ENCODE assay signal across 8 cellular contexts in the genomic region with DNA sequence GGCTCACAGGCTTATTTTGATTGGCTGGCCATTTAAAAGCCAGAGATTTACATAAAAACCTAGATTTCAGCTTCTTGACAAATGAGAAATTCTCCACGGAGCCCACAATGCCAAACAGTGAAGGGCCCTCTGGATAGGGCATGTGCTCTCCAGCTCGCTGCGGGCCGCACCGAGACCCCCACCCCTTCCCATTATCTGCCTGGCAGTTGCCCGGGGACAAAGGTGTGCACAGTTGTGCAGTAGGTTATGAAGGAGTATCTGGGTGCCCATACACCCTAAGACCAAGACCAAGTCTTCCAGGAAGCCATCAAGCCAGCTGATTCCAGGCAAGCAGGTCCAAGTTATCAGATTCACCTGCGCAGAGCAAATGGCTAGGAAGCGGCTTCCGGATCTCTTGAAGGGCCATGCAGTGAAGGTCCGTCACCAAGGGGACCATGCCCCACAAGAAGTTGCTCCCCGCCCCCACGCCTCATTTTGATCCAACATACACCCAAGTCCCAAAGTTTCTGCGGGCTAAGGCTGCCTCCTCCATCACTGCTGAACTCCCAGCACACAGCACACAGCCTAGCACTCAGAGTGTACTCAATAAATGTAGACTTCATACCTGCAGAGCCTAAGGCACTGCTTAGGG. TPM values are rescaled to one million over a fixed set of nuclear protein-coding genes. Genes with fewer than 3 reads are reported as not detected.
DNase-seq lines count a peak whose midpoint lies in the region; ATAC-seq and TF ChIP-seq lines count a peak whose summit lies in the region.

No MANE protein-coding gene starts in this region.

- no peaks in the 10 kb centered on the region for H3K27me3 Mint-ChIP-seq in naive B cell

- H3K36me3 ChIP-seq in ectodermal cell (ENCODE audit: control insufficient read depth, insufficient read depth, low read length), result no peaks in the 10 kb centered on the region

- H3K27me3 ChIP-seq in ectodermal cell (ENCODE audit: control insufficient read depth, insufficient read depth, low read length, poor library complexity, severe bottlenecking), result peaks cover 3% of the 10 kb centered on the region

- DNase-seq in AG09309 (ENCODE audit: low read depth) (no peak), LNCaP clone FGC (ENCODE audit: low read depth) (no peak), naive B cell (no peak), islet precursor cell (no peak), nucleus accumbens (lab: John Stamatoyannopoulos, UW) (no peak), GOT3 (lab: John Stamatoyannopoulos, UW) (no peak)

- peaks cover 10 to 33% (median 32%) of the 10 kb centered on the region in 3 donors for H3K4me1 Mint-ChIP-seq in naive B cell

- no peak for ATAC-seq in naive B cell (ENCODE audit: low read depth in 2 of 2)
- no peak for ATAC-seq in HG02938 (IDR thresholded peaks at IDR 0.05; ENCODE audit: unreplicated experiment)

- peaks cover 12% of the 10 kb centered on the region for H3K4me1 ChIP-seq in ectodermal cell (ENCODE audit: control insufficient read depth, insufficient read depth, low read length)

- TF ChIP-seq CTCF in AG09309 (IDR thresholded peaks at IDR 0.05; ENCODE audit: control insufficient read depth, insufficient read depth, low read depth, low read length, missing control alignments), result no peak
- no peak for TF ChIP-seq CTCF in LNCaP clone FGC (IDR thresholded peaks at IDR 0.05; ENCODE audit: control insufficient read depth, extremely low read depth, insufficient read depth)

- H3K27ac Mint-ChIP-seq in naive B cell, result peak overlapping the region in 4 of 6 donors; percentile 38 to 93 (median 80)

- no peaks in the 10 kb centered on the region for H3K36me3 Mint-ChIP-seq in naive B cell

- peak overlapping the region; percentile 94 to 98 (median 96) for H3K4me3 Mint-ChIP-seq in naive B cell

- peak overlapping the region; percentile 87 for H3K4me3 ChIP-seq in AG09309 (ENCODE audit: control insufficient read depth, low read depth, low read length)
- peak overlapping the region; percentile 85 for H3K4me3 ChIP-seq in LNCaP clone FGC (ENCODE audit: low read depth, low read length)
- peak overlapping the region; percentile 98 for H3K4me3 ChIP-seq in ectodermal cell (ENCODE audit: insufficient read depth, low read depth, low read length)

- H3K9me3 Mint-ChIP-seq in naive B cell, result no peaks in the 10 kb centered on the region

- 90 to 92% methylated on average over 13 of the region's 13 CpGs for WGBS in ectodermal cell, 2 experiments

- H3K27ac ChIP-seq in ectodermal cell (ENCODE audit: insufficient read depth, low read depth, low read length, poor library complexity, severe bottlenecking), result no peak overlapping the region

- no peaks in the 10 kb centered on the region for H3K9me3 ChIP-seq in ectodermal cell (ENCODE audit: control insufficient read depth, low read length)

RNA-seq across cellular contexts. Expression of a gene that starts 1.3 kb away (rescaled TPM):
- polyA plus RNA-seq in ectodermal cell (2013, experiment 1 of 4), result 43.3 TPM
- polyA plus RNA-seq in ectodermal cell (2013, experiment 2 of 4), result 39.3 TPM
- polyA plus RNA-seq in ectodermal cell (2013, experiment 3 of 4), result 27.5 TPM
- 33.0 TPM for polyA plus RNA-seq in ectodermal cell (2013, experiment 4 of 4)
- 10 to 100 TPM; 13.8 to 28.5 (median 19.3) TPM for polyA plus RNA-seq in naive B cell (ENCODE audit: low read depth in 6 of 6)

RNA-seq across cellular contexts. Expression of a gene that starts 35.2 kb away (rescaled TPM):
- polyA plus RNA-seq in ectodermal cell (2013, experiment 1 of 4), result 28.0 TPM
- polyA plus RNA-seq in ectodermal cell (2013, experiment 2 of 4), result 29.1 TPM
- 25.1 TPM for polyA plus RNA-seq in ectodermal cell (2013, experiment 3 of 4)
- polyA plus RNA-seq in ectodermal cell (2013, experiment 4 of 4), result 28.2 TPM
- polyA plus RNA-seq in naive B cell (ENCODE audit: low read depth in 6 of 6), result 10 to 100 TPM; 10.5 to 30.5 (median 19.1) TPM
